21 cellular contexts compared by ENCODE assay signal in the genomic region with DNA sequence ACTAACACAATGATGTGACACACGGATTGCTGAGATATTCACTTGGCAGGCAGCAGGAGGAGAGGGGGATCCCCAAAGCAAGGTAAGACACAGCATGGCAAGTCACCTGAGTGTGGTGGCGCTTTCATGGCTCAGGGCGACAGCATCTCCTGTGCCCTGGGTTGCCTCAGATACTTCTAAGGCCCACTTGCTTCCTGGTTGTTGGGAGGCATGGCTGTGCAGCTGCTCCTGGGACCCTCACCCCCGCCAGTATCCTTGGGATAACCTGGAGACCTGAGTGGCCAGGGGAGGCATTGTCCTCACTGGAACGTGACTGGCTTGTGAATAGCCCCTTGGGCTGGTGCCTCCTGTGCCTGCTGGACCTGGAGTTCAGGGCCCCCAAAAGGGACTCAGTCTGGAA.
"Had no signal": no experiment of that assay in that cellular context is flagged by ENCODE, and none has a peak within 500 bp of the region (broad histone marks: within the 10 kb centered on the region; RNA-seq: fewer than 3 reads in every experiment).

No MANE protein-coding gene starts in this region.

- H3K4me3 ChIP-seq: K562 had no signal

- DNase-seq: activated CD4-positive, alpha-beta T cell treated with anti-CD3 and anti-CD28 coated beads for 48 hours; activated CD4-positive, alpha-beta T cell treated with anti-CD3 and anti-CD28 coated beads, Interleukin-2, amount 50 U/mL, for 4 hours; activated CD4-positive, CD25-positive, alpha-beta regulatory T cell treated with anti-CD3 and anti-CD28 coated beads, Interleukin-2, amount 50 U/mL, for 72 hours; activated CD8-positive, alpha-beta memory T cell treated with anti-CD3 and anti-CD28 coated beads, Interleukin-2, amount 50 U/mL, for 48 hours; activated CD8-positive, alpha-beta T cell treated with anti-CD3 and anti-CD28 coated beads, Interleukin-2, amount 10 ng/mL, durations not matched to agents 7 days and 5 days; activated naive CD4-positive, alpha-beta T cell treated with Interleukin-2 at 50 U/mL for 16 hours; activated naive CD8-positive, alpha-beta T cell treated with anti-CD3 and anti-CD28 coated beads, Interleukin-2, amount 50 U/mL, for 24 hours; activated T-cell treated with anti-CD3 and anti-CD28 coated beads, Interleukin-2, amount 50 U/mL, for 1 hour; amniotic stem cell; Karpas-422; MM.1S; NCI-H1105 treated with DMSO at 0.1 percent for 48 hours; NCI-H1436 treated with DMSO at 0.1 percent for 48 hours; NCI-H187; NCI-H2081; NCI-H510A treated with DMSO at 0.1 percent for 48 hours; PC-3; SHP77 treated with DMSO at 0.1 percent for 48 hours had no signal

- ATAC-seq: activated CD8-positive, alpha-beta T cell treated with anti-CD3 and anti-CD28 coated beads, Interleukin-2, amount 10 ng/mL, durations not matched to agents 7 days and 5 days; activated naive CD4-positive, alpha-beta T cell treated with anti-CD3 and anti-CD28 coated beads, Interleukin-2, amount 50 U/mL, for 72 hours; activated naive CD8-positive, alpha-beta T cell treated with anti-CD3 and anti-CD28 coated beads, Interleukin-2, amount 50 U/mL, for 24 hours; K562; PC-3; WTC11 had no signal
